Comparison of ENCODE assay signal across 29 cellular contexts in the genomic region with DNA sequence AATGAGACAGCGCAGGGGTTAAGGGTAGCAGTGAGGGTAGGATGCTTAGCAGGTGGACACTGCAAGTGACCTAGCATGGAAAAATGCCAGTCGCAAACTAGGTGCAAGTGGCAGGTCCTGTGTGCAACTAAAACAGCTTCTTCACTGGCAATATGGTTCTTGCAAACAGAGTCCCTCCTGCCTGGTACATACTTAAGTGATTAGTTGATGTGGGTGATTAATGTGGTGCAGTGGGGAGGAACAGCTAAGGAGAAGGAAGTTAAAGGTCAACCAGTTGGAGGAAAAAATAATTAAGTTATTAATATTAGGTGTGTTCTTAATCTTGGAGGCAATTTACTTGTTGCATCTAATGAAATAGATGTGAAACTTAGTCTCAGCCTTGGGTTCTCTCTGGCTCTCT.
DNase-seq lines count a peak whose midpoint lies in the region; FAIRE-seq and TF ChIP-seq lines count a peak whose summit lies in the region.
"Had no signal": no experiment of that assay in that cellular context is flagged by ENCODE, and none has a peak within 500 bp of the region (broad histone marks: within the 10 kb centered on the region; RNA-seq: fewer than 3 reads in every experiment).

No MANE protein-coding gene starts in this region.

- no peaks in the 10 kb centered on the region for H3K27me3 Mint-ChIP-seq in neural crest cell (ENCODE audit: low read depth)
- H3K27me3 Mint-ChIP-seq in activated naive CD4-positive, alpha-beta T cell treated with anti-CD3 and anti-CD28 coated beads for 36 hours (ENCODE audit: low read depth) = peaks cover 9% of the 10 kb centered on the region
- H3K27me3 Mint-ChIP-seq: IgD-negative memory B cell had no signal

- FAIRE-seq in bronchial epithelial cell (lab: Jason Lieb, UNC) = no peak
- FAIRE-seq: RCC 7860 had no signal

- H3K27ac Mint-ChIP-seq in neural crest cell (ENCODE audit: unreplicated experiment) = peak overlapping the region; percentile 44
- no peak overlapping the region for H3K27ac Mint-ChIP-seq in activated naive CD4-positive, alpha-beta T cell treated with anti-CD3 and anti-CD28 coated beads for 36 hours
- H3K27ac Mint-ChIP-seq: activated CD4-positive, alpha-beta T cell treated with anti-CD3 and anti-CD28 coated beads for 36 hours; activated naive CD4-positive, alpha-beta T cell treated with anti-CD3 and anti-CD28 coated beads, Interleukin-2, amount 50 U/mL, for 24 hours; activated T-helper 2 cell treated with anti-CD3 and anti-CD28 coated beads, Interferon-gamma antibody, Interleukin-2, Interleukin-4, amounts not matched to agents 10 μg/mL and 5 μg/mL and 100 μg/mL, durations not matched to agents 14 hours and 24 hours and 36 hours; endodermal cell; GM23338; IgD-negative memory B cell; mesothelial cell of epicardium; naive B cell; stimulated activated memory B cell treated with anti-CD40 and anti-IgM and Interleukin-4, amounts not matched to agents 10 μg/mL and 1 μg/mL and 100 μg/mL, for 72 hours had no signal

- DNase-seq in HPDE6-E6E7 (ENCODE audit: extremely low spot score) (peak; percentile 47), bronchial epithelial cell (ENCODE audit: low read depth) (peak; percentile 72), fibroblast of villous mesenchyme (ENCODE audit: low read depth) (peak; percentile 1), neural crest cell (ENCODE audit: low read depth, low spot score) (no peak), GM19238 (ENCODE audit: insufficient read length, low spot score) (no peak), 8988T (no peak)
- DNase-seq in activated naive CD4-positive, alpha-beta T cell treated with anti-CD3 and anti-CD28 coated beads for 36 hours = no peak
- no peak for DNase-seq in activated CD4-positive, alpha-beta T cell treated with anti-CD3 and anti-CD28 coated beads for 1 hour
- DNase-seq: activated CD4-positive, alpha-beta T cell treated with anti-CD3 and anti-CD28 coated beads for 36 hours; activated CD8-positive, alpha-beta memory T cell treated with anti-CD3 and anti-CD28 coated beads for 24 hours; activated T-cell treated with anti-CD3 and anti-CD28 coated beads for 4 hours; anterior cingulate cortex; central memory CD4-positive, alpha-beta T cell; dermis blood vessel endothelial cell; endodermal cell; naive B cell; NCI-H1694; NCI-H82; nucleus accumbens; T-helper 9 cell; transverse colon had no signal

- H3K36me3 Mint-ChIP-seq in neural crest cell (ENCODE audit: low read depth) = no peaks in the 10 kb centered on the region
- H3K36me3 Mint-ChIP-seq in activated naive CD4-positive, alpha-beta T cell treated with anti-CD3 and anti-CD28 coated beads for 36 hours (ENCODE audit: low read depth) = no peaks in the 10 kb centered on the region
- H3K36me3 Mint-ChIP-seq: activated naive CD4-positive, alpha-beta T cell treated with anti-CD3 and anti-CD28 coated beads, Interleukin-2, amount 50 U/mL, for 24 hours; mesothelial cell of epicardium; naive B cell; stimulated activated memory B cell treated with anti-CD40 and anti-IgM and Interleukin-4, amounts not matched to agents 10 μg/mL and 1 μg/mL and 100 μg/mL, for 72 hours had no signal

- peaks cover 2% of the 10 kb centered on the region for H3K9me3 Mint-ChIP-seq in neural crest cell
- no peaks in the 10 kb centered on the region for H3K9me3 Mint-ChIP-seq in activated naive CD4-positive, alpha-beta T cell treated with anti-CD3 and anti-CD28 coated beads for 36 hours
- H3K9me3 Mint-ChIP-seq: activated naive CD4-positive, alpha-beta T cell treated with anti-CD3 and anti-CD28 coated beads, Interleukin-2, amount 50 U/mL, for 24 hours; activated T-helper 2 cell treated with anti-CD3 and anti-CD28 coated beads, Interferon-gamma antibody, Interleukin-2, Interleukin-4, amounts not matched to agents 10 μg/mL and 5 μg/mL and 100 μg/mL, durations not matched to agents 14 hours and 24 hours and 36 hours; endodermal cell; GM23338 had no signal

- H3K36me3 ChIP-seq in bronchial epithelial cell (ENCODE audit: control insufficient read depth, insufficient read depth, low read length) = no peaks in the 10 kb centered on the region
- H3K36me3 ChIP-seq: BLaER1, transverse colon had no signal

- H3K4me3 Mint-ChIP-seq in neural crest cell = no peak overlapping the region
- H3K4me3 Mint-ChIP-seq in activated naive CD4-positive, alpha-beta T cell treated with anti-CD3 and anti-CD28 coated beads for 36 hours = no peak overlapping the region
- H3K4me3 Mint-ChIP-seq: activated CD4-positive, alpha-beta T cell treated with anti-CD3 and anti-CD28 coated beads for 36 hours; activated naive CD4-positive, alpha-beta T cell treated with anti-CD3 and anti-CD28 coated beads, Interleukin-2, amount 50 U/mL, for 24 hours; endodermal cell; GM23338; IgD-negative memory B cell; mesothelial cell of epicardium; naive B cell; stimulated activated memory B cell treated with anti-CD40 and anti-IgM and Interleukin-4, amounts not matched to agents 10 μg/mL and 1 μg/mL and 100 μg/mL, for 72 hours had no signal

- no peak overlapping the region for H3K4me3 ChIP-seq in bronchial epithelial cell (ENCODE audit: low read depth, low read length)
- no peak overlapping the region for H3K4me3 ChIP-seq in fibroblast of villous mesenchyme (ENCODE audit: low read depth, low read length)
- H3K4me3 ChIP-seq: BLaER1, GM23338, transverse colon had no signal

- intact Hi-C loops in activated naive CD4-positive, alpha-beta T cell treated with anti-CD3 and anti-CD28 coated beads for 36 hours (cut with micrococcal nuclease) = no loop called here

- TF ChIP-seq CTCF in bronchial epithelial cell (IDR thresholded peaks at IDR 0.05; ENCODE audit: insufficient read depth, low read length, severe bottlenecking) = no peak
- no peak for TF ChIP-seq CTCF in fibroblast of villous mesenchyme (IDR thresholded peaks at IDR 0.05; ENCODE audit: insufficient read depth, low read depth, low read length)
- no peak for TF ChIP-seq CTCF in neural crest cell (conservative IDR thresholded peaks at IDR 0.05)

- peaks cover 14% of the 10 kb centered on the region for H3K4me1 Mint-ChIP-seq in neural crest cell
- no peaks in the 10 kb centered on the region for H3K4me1 Mint-ChIP-seq in activated naive CD4-positive, alpha-beta T cell treated with anti-CD3 and anti-CD28 coated beads for 36 hours (ENCODE audit: low read depth)
- H3K4me1 Mint-ChIP-seq: activated CD4-positive, alpha-beta T cell treated with anti-CD3 and anti-CD28 coated beads for 36 hours; activated naive CD4-positive, alpha-beta T cell treated with anti-CD3 and anti-CD28 coated beads, Interleukin-2, amount 50 U/mL, for 24 hours; naive B cell; stimulated activated memory B cell treated with anti-CD40 and anti-IgM and Interleukin-4, amounts not matched to agents 10 μg/mL and 1 μg/mL and 100 μg/mL, for 72 hours had no signal

- CTCF ChIA-PET in activated naive CD4-positive, alpha-beta T cell treated with anti-CD3 and anti-CD28 coated beads for 36 hours (lab: Charles Lee) = no interaction called here

- no peaks in the 10 kb centered on the region for H3K27me3 ChIP-seq in bronchial epithelial cell (ENCODE audit: control insufficient read depth, insufficient read depth, low read length)
- H3K27me3 ChIP-seq: BLaER1, transverse colon had no signal

Comparison
In these comparisons a context has a peak if more than half of its experiments do, and no peak if none do; other contexts are left out.
1. DNase-seq: peak in HPDE6-E6E7 (single experiment), bronchial epithelial cell (single experiment) and fibroblast of villous mesenchyme (single experiment); none in neural crest cell (single experiment), GM19238 (single experiment), 8988T (single experiment), activated naive CD4-positive, alpha-beta T cell treated with anti-CD3 and anti-CD28 coated beads for 36 hours (single experiment) and activated CD4-positive, alpha-beta T cell treated with anti-CD3 and anti-CD28 coated beads for 1 hour (single experiment).